ENCODE assay signal across 8 cellular contexts in genomic region chrX:1481636-1482529, GRCh38. TPM values are rescaled to one million over a fixed set of nuclear protein-coding genes. Genes with fewer than 3 reads are reported as not detected.
DNase-seq lines count a peak whose midpoint lies in the region; ATAC-seq and TF ChIP-seq lines count a peak whose summit lies in the region.

No MANE protein-coding gene starts in this region.

- H3K9me3 Mint-ChIP-seq in activated CD8-positive, alpha-beta T cell treated with anti-CD3 and anti-CD28 coated beads, Interleukin-2, amount 10 ng/mL, durations not matched to agents 7 days and 5 days (ENCODE audit: insufficient read depth) = peaks cover 17% of the 10 kb centered on the region
- H3K9me3 Mint-ChIP-seq in naive thymus-derived CD8-positive, alpha-beta T cell = peaks cover 0 to 10% (median 5%) of the 10 kb centered on the region in 9 donors

- TF ChIP-seq CTCF in AG09319 (IDR thresholded peaks at IDR 0.05; ENCODE audit: low read depth, low read length) (no peak), HL-60 (IDR thresholded peaks at IDR 0.05; ENCODE audit: insufficient read depth, low read length) (no peak), omental fat pad (IDR thresholded peaks at IDR 0.05) (no peak)

- CTCF ChIA-PET in activated CD8-positive, alpha-beta T cell treated with anti-CD3 and anti-CD28 coated beads, Interleukin-2, amount 10 ng/mL, durations not matched to agents 7 days and 5 days (lab: Charles Lee) = no interaction called here

- ATAC-seq in GM19452 (IDR thresholded peaks at IDR 0.05; ENCODE audit: unreplicated experiment) (peak; percentile 39), omental fat pad (ENCODE audit: low FRiP score) (no peak)
- peak; percentile 88 for ATAC-seq in activated CD8-positive, alpha-beta T cell treated with anti-CD3 and anti-CD28 coated beads, Interleukin-2, amount 10 ng/mL, durations not matched to agents 7 days and 5 days
- peak; percentile 90 for ATAC-seq in naive thymus-derived CD8-positive, alpha-beta T cell

- peaks cover 77% of the 10 kb centered on the region for H3K36me3 Mint-ChIP-seq in activated CD8-positive, alpha-beta T cell treated with anti-CD3 and anti-CD28 coated beads, Interleukin-2, amount 10 ng/mL, durations not matched to agents 7 days and 5 days (ENCODE audit: low read depth)
- peaks cover 13 to 57% (median 32%) of the 10 kb centered on the region in 3 donors for H3K36me3 Mint-ChIP-seq in naive thymus-derived CD8-positive, alpha-beta T cell

- H3K4me3 ChIP-seq in HL-60 (replicated peaks; ENCODE audit: insufficient read depth, low read length) = no peak overlapping the region; the same call in 1 of the 2 replicates

- no peaks in the 10 kb centered on the region for H3K27me3 Mint-ChIP-seq in activated CD8-positive, alpha-beta T cell treated with anti-CD3 and anti-CD28 coated beads, Interleukin-2, amount 10 ng/mL, durations not matched to agents 7 days and 5 days (ENCODE audit: low read depth)
- no peaks in the 10 kb centered on the region for H3K27me3 Mint-ChIP-seq in naive thymus-derived CD8-positive, alpha-beta T cell

- peaks cover 84% of the 10 kb centered on the region for H3K4me1 Mint-ChIP-seq in activated CD8-positive, alpha-beta T cell treated with anti-CD3 and anti-CD28 coated beads, Interleukin-2, amount 10 ng/mL, durations not matched to agents 7 days and 5 days (ENCODE audit: low read depth)
- H3K4me1 Mint-ChIP-seq in naive thymus-derived CD8-positive, alpha-beta T cell = peaks cover 30 to 72% (median 60%) of the 10 kb centered on the region in 4 donors

- peak overlapping the region; percentile 99 for H3K27ac Mint-ChIP-seq in activated CD8-positive, alpha-beta T cell treated with anti-CD3 and anti-CD28 coated beads, Interleukin-2, amount 10 ng/mL, durations not matched to agents 7 days and 5 days
- H3K27ac Mint-ChIP-seq in naive thymus-derived CD8-positive, alpha-beta T cell = peak overlapping the region; percentile 94 to 99 (median 98)

- H3K27me3 ChIP-seq in HL-60 (ENCODE audit: insufficient read depth, poor library complexity, severe bottlenecking) = no peaks in the 10 kb centered on the region

- H3K27ac ChIP-seq in HL-60 (replicated peaks) = peak overlapping the region; percentile 87

- POLR2A ChIA-PET in activated CD8-positive, alpha-beta T cell treated with anti-CD3 and anti-CD28 coated beads, Interleukin-2, amount 10 ng/mL, durations not matched to agents 7 days and 5 days (lab: Charles Lee) = no interaction called here
- POLR2A ChIA-PET in naive thymus-derived CD8-positive, alpha-beta T cell (lab: Charles Lee) = no interaction called here

- DNase-seq in AG09319 (ENCODE audit: extremely low read depth, low read depth) (peak; percentile 44), HL-60 (ENCODE audit: low read depth in 1 of 2, low spot score in 1 of 2) (peak; percentile 69 to 93), erythroblast (lab: John Stamatoyannopoulos, UW) (no peak), superior temporal gyrus (ENCODE audit: extremely low spot score) (peak; percentile 16), omental fat pad (ENCODE audit: low spot score) (no peak)
- peak; percentile 91 for DNase-seq in activated CD8-positive, alpha-beta T cell treated with anti-CD3 and anti-CD28 coated beads, Interleukin-2, amount 10 ng/mL, durations not matched to agents 7 days and 5 days
- DNase-seq in naive thymus-derived CD8-positive, alpha-beta T cell = peak; percentile 41 to 90 (median 84)

- peak overlapping the region; percentile 82 for H3K4me3 Mint-ChIP-seq in activated CD8-positive, alpha-beta T cell treated with anti-CD3 and anti-CD28 coated beads, Interleukin-2, amount 10 ng/mL, durations not matched to agents 7 days and 5 days
- peak overlapping the region; percentile 79 to 90 (median 85) for H3K4me3 Mint-ChIP-seq in naive thymus-derived CD8-positive, alpha-beta T cell

- peak; percentile 54 for TF ChIP-seq POLR2A in erythroblast (IDR thresholded peaks at IDR 0.05; ENCODE audit: low read length)

RNA-seq across cellular contexts. Expression of gene ASMTL, which starts 29.2 kb away (rescaled TPM):
- 10 to 100 TPM; 45.3 to 45.9 TPM for total RNA-seq in activated CD8-positive, alpha-beta T cell treated with anti-CD3 and anti-CD28 coated beads, Interleukin-2, amount 10 ng/mL, durations not matched to agents 7 days and 5 days
- 10 to 100 TPM; 24.9 to 27.2 TPM for total RNA-seq in naive thymus-derived CD8-positive, alpha-beta T cell
- 10 to 100 TPM; 37.8 to 43.6 (median 42.3) TPM for polyA plus RNA-seq in naive thymus-derived CD8-positive, alpha-beta T cell
- 10 to 100 TPM; 17.9 to 27.3 (median 21.8) TPM for total RNA-seq in omental fat pad

RNA-seq across cellular contexts. Expression of gene P2RY8, which starts 55.1 kb away (rescaled TPM):
- 10 to 100 TPM; 62.9 to 65.5 TPM for total RNA-seq in activated CD8-positive, alpha-beta T cell treated with anti-CD3 and anti-CD28 coated beads, Interleukin-2, amount 10 ng/mL, durations not matched to agents 7 days and 5 days
- total RNA-seq in naive thymus-derived CD8-positive, alpha-beta T cell = 100 to 1,000 TPM; 131 to 132 TPM
- 100 to 1,000 TPM; 163 to 190 (median 169) TPM for polyA plus RNA-seq in naive thymus-derived CD8-positive, alpha-beta T cell
- total RNA-seq in omental fat pad = 1 to 10 TPM; 1.7 to 5.5 (median 2.9) TPM

Comparison
In these comparisons a context has a peak if more than half of its experiments do, and no peak if none do; other contexts are left out.
1. DNase-seq: peak in AG09319 (single experiment), HL-60 (2 of 2), activated CD8-positive, alpha-beta T cell treated with anti-CD3 and anti-CD28 coated beads, Interleukin-2, amount 10 ng/mL, durations not matched to agents 7 days and 5 days (single experiment), naive thymus-derived CD8-positive, alpha-beta T cell (10 of 10) and superior temporal gyrus (single experiment); none in erythroblast (0 of 2) and omental fat pad (single experiment).
2. RNA of gene P2RY8, which starts 55.1 kb away (total RNA-seq): 131 to 132 TPM in naive thymus-derived CD8-positive, alpha-beta T cell and 62.9 to 65.5 TPM in activated CD8-positive, alpha-beta T cell treated with anti-CD3 and anti-CD28 coated beads, Interleukin-2, amount 10 ng/mL, durations not matched to agents 7 days and 5 days; 1.7 to 5.5 TPM in omental fat pad; every median in the first group is over 4 times any median in the second.